In genomic region chr12:133037207-133038005, GRCh38 we compare ENCODE assay signal across 8 cellular contexts. TPM values are rescaled to one million over a fixed set of nuclear protein-coding genes. Genes with fewer than 3 reads are reported as not detected.
A peak's percentile ranks its signal among the peaks of the same experiment; 100 is the strongest.
DNase-seq lines count a peak whose midpoint lies in the region; ATAC-seq, FAIRE-seq and TF ChIP-seq lines count a peak whose summit lies in the region.

TSS of gene ZNF84 (plus strand) at chr12:133037509. CDS start at chr12:133041468, 3,959 bp downstream.

- CTCF ChIA-PET in activated CD4-positive, alpha-beta memory T cell treated with anti-CD3 and anti-CD28 coated beads for 36 hours (lab: Charles Lee): interaction anchor here (1.0 to 1.5 kb wide), 2 partner anchors 39 to 144 kb away, joined by 3 read pairs; no protein-coding TSS in a partner anchor
- CTCF ChIA-PET in HepG2 (lab: Yijun Ruan, JAX; ENCODE audit: low intra/inter-chr PET ratio, low total read pairs): no interaction called here

- peak within 1 kb of the TSS; percentile 93 for H3K27ac Mint-ChIP-seq in activated CD4-positive, alpha-beta memory T cell treated with anti-CD3 and anti-CD28 coated beads for 36 hours

- H3K4me2 ChIP-seq in HepG2 (ENCODE audit: low read depth, low read length): peak within 1 kb of the TSS; percentile 69

- in situ Hi-C loops in HepG2 (cut with HindIII; ENCODE audit: extremely low pct_ligation_motif_present, low pct_unique_long_range_greater_than_20kb): loop anchor here (5.0 kb wide), 1 partner anchor 50 kb away; the partner anchor contains the start of gene ZNF26

- no peaks in the 10 kb centered on the region for H3K27me3 ChIP-seq in HepG2 (ENCODE audit: control insufficient read depth in 1 of 2, insufficient read depth in 2 of 2, low read length in 2 of 2)

- H3K4me1 ChIP-seq in HepG2 (ENCODE audit: insufficient read depth, low read length): no peaks in the 10 kb centered on the region

- POLR2A ChIA-PET in activated CD4-positive, alpha-beta memory T cell treated with anti-CD3 and anti-CD28 coated beads for 36 hours (lab: Charles Lee): interaction anchor here (1.4 to 1.8 kb wide), 3 partner anchors 43 to 93 kb away, joined by 4 to 5 read pairs (median 4); partner anchors contain the start of genes ZNF10, ZNF140 and ZNF891
- POLR2A ChIA-PET in HepG2 (lab: Yijun Ruan, JAX): interaction anchor here (0.6 to 2.3 kb wide), 6 partner anchors 20 to 93 kb away, joined by 3 to 8 read pairs (median 4); partner anchors contain the start of genes ZNF10, ZNF26 and ZNF891

- peak within 1 kb of the TSS; percentile 93 for H3K4me3 Mint-ChIP-seq in activated CD4-positive, alpha-beta memory T cell treated with anti-CD3 and anti-CD28 coated beads for 36 hours

- ATAC-seq in GM19438 (IDR thresholded peaks at IDR 0.05; ENCODE audit: low read depth, unreplicated experiment) (peak; percentile 89), HG03575 (IDR thresholded peaks at IDR 0.05; ENCODE audit: extremely low read depth, insufficient number of reproducible peaks, low FRiP score, unreplicated experiment) (peak; percentile 74), HepG2 (peak; percentile 97)

- peak; percentile 38; the same call in 1 of the 2 replicates for TF ChIP-seq RAD21 in HepG2 (CRISPR knock-in tag; IDR thresholded peaks at IDR 0.05)

- intact Hi-C loops in activated CD4-positive, alpha-beta memory T cell treated with anti-CD3 and anti-CD28 coated beads for 36 hours (cut with micrococcal nuclease): loop anchor here (1.0 to 2.0 kb wide), 8 partner anchors 43 to 327 kb away; partner anchors contain the start of genes PGAM5, ZNF10, ZNF140 and ZNF26
- intact Hi-C loops in HepG2 (cut with micrococcal nuclease; ENCODE audit: unreplicated experiment): loop anchor here (1.0 kb wide), 1 partner anchor 43 kb away; the partner anchor contains the start of gene ZNF140

- WGBS in HepG2 (ENCODE audit: low lambda C conversion rate): 3% methylated on average over 11 of the region's 103 CpGs

- no peak for TF ChIP-seq CTCF in HepG2 (CRISPR knock-in tag; IDR thresholded peaks at IDR 0.05)

- no peaks in the 10 kb centered on the region for H3K27me3 Mint-ChIP-seq in activated CD4-positive, alpha-beta memory T cell treated with anti-CD3 and anti-CD28 coated beads for 36 hours

- peaks cover 14% of the 10 kb centered on the region for H3K79me2 ChIP-seq in HepG2 (ENCODE audit: insufficient read depth, low read length)

- H3K9me3 Mint-ChIP-seq in activated CD4-positive, alpha-beta memory T cell treated with anti-CD3 and anti-CD28 coated beads for 36 hours: peaks cover 65% of the 10 kb centered on the region

- H3K9ac ChIP-seq in HepG2 (ENCODE audit: insufficient read depth, low read depth, low read length): peak within 1 kb of the TSS; percentile 98

- BruUV-seq in HepG2 (replicated peaks; lab: Mats Ljungman, UMichigan): no TSS peak

- TF ChIP-seq POLR2A in HepG2 (IDR thresholded peaks at IDR 0.05; ENCODE audit: insufficient read depth in 1 of 2, low read depth in 2 of 2, low read length in 2 of 2): peak; percentile 59 to 68; a peak in 3 of 4 replicates

- H3K36me3 Mint-ChIP-seq in activated CD4-positive, alpha-beta memory T cell treated with anti-CD3 and anti-CD28 coated beads for 36 hours: peaks cover 52% of the 10 kb centered on the region

- peak within 1 kb of the TSS; percentile 78 to 94 (median 81) for H3K4me3 ChIP-seq in HepG2 (replicated peaks in 1 of 3; ENCODE audit: insufficient read depth in 1 of 3, low read depth in 2 of 3, low read length in 3 of 3)

- FAIRE-seq in HepG2 (lab: Jason Lieb, UNC): peak; percentile 92

- TF ChIP-seq EP300 in HepG2 (IDR thresholded peaks at IDR 0.05; ENCODE audit: low read depth in 2 of 2, low read length in 2 of 2): no peak
- TF ChIP-seq EP300 in HepG2 (CRISPR knock-in tag; IDR thresholded peaks at IDR 0.05; ENCODE audit: borderline replicate concordance): peak; percentile 64

- H2AFZ ChIP-seq in HepG2 (ENCODE audit: low read length): no peak within 1 kb of the TSS

- H4K20me1 ChIP-seq in HepG2 (ENCODE audit: insufficient read depth, low read length): no peaks in the 10 kb centered on the region

- DNase-seq in CD1c-positive myeloid dendritic cell (ENCODE audit: extremely low spot score) (peak; percentile 100), NCI-H82 treated with DMSO at 0.1 percent for 48 hours (lab: John Stamatoyannopoulos, UW; ENCODE audit: unreplicated experiment) (peak; percentile 84), dermis microvascular lymphatic vessel endothelial cell (ENCODE audit: low read depth in 2 of 2) (peak; percentile 98 to 99), HepG2 (ENCODE audit: low spot score) (peak; percentile 97)
- peak; percentile 98 for DNase-seq in activated CD4-positive, alpha-beta memory T cell treated with anti-CD3 and anti-CD28 coated beads for 36 hours
- DNase-seq in stimulated activated CD4-positive, alpha-beta T cell treated with anti-CD3 and anti-CD28 coated beads, Interleukin-4, amount 100 ng/mL, for 1 hour: peak; percentile 98

- peaks cover 7 to 17% of the 10 kb centered on the region in 2 experiments for H3K36me3 ChIP-seq in HepG2 (replicated peaks in 1 of 2; ENCODE audit: control insufficient read depth in 1 of 2, insufficient read depth in 2 of 2, low read length in 2 of 2)

- H3K27ac ChIP-seq in HepG2 (ENCODE audit: extremely low read length, insufficient read depth, low read length): peak within 1 kb of the TSS; percentile 97

- peaks cover 7% of the 10 kb centered on the region for H3K4me1 Mint-ChIP-seq in activated CD4-positive, alpha-beta memory T cell treated with anti-CD3 and anti-CD28 coated beads for 36 hours (ENCODE audit: low read depth)

- peaks cover 64% of the 10 kb centered on the region for H3K9me3 ChIP-seq in HepG2 (ENCODE audit: low read length)

TF ChIP-seq in HepG2, 621 proteins besides CTCF, POLR2A, EP300 and RAD21 (continues in another document):
- TF ChIP-seq ONECUT2 (CRISPR knock-in tag; IDR thresholded peaks at IDR 0.05) (no peak), YEATS2 (CRISPR knock-in tag; IDR thresholded peaks at IDR 0.05; ENCODE audit: borderline replicate concordance) (no peak), PAF1 (CRISPR knock-in tag; IDR thresholded peaks at IDR 0.05) (no peak), ELF1 (CRISPR knock-in tag; IDR thresholded peaks at IDR 0.05) (peak; percentile 89), ZNF350 (CRISPR knock-in tag; IDR thresholded peaks at IDR 0.05; ENCODE audit: borderline replicate concordance, low read depth) (peak; percentile 82; the same call in 1 of the 2 replicates), ZFP36 (IDR thresholded peaks at IDR 0.05; ENCODE audit: borderline replicate concordance, low read depth, low read length, partially characterized antibody) (no peak), SOX13 (IDR thresholded peaks at IDR 0.05) (no peak), SOX13 (CRISPR knock-in tag; conservative IDR thresholded peaks at IDR 0.05 in 1 of 2, IDR thresholded peaks at IDR 0.05 in 1 of 2) (peak in 1 of 2 experiments; percentile 73; a peak in 2 of 4 replicates), PTBP1 (IDR thresholded peaks at IDR 0.05; ENCODE audit: low read depth, low read length, poor library complexity, severe bottlenecking) (no peak), KMT2B (CRISPR knock-in tag; IDR thresholded peaks at IDR 0.05) (peak; percentile 87), ZNF703 (CRISPR knock-in tag; IDR thresholded peaks at IDR 0.05; ENCODE audit: borderline replicate concordance) (no peak), POGZ (CRISPR knock-in tag; IDR thresholded peaks at IDR 0.05) (peak; percentile 86), ZNF556 (CRISPR knock-in tag; IDR thresholded peaks at IDR 0.05; ENCODE audit: borderline replicate concordance) (peak; percentile 82), CREM (IDR thresholded peaks at IDR 0.05) (peak; percentile 86), CREM (CRISPR knock-in tag; IDR thresholded peaks at IDR 0.05) (no peak)

RNA-seq across cellular contexts. Expression of gene ZNF84, which starts in this region (rescaled TPM):
- 10 to 100 TPM; 10.1 to 11.8 TPM for total RNA-seq in activated CD4-positive, alpha-beta memory T cell treated with anti-CD3 and anti-CD28 coated beads for 36 hours
- total RNA-seq in dermis microvascular lymphatic vessel endothelial cell (14.4 and 23.0 TPM in 2 replicates), HepG2 (2016; rRNA removed; fragmentation: Illumina TruSeq; extraction: Trizol) (21.2 and 21.8 TPM in 2 replicates)
- total RNA-seq in HepG2 (2016; cell fraction: cytosol; rRNA removed; fragmentation: Illumina TruSeq; extraction: Trizol; ENCODE audit: low read depth): 12.9 and 14.6 TPM in 2 replicates
- 22.1 and 23.5 TPM in 2 replicates for total RNA-seq in HepG2 (2016; cell fraction: insoluble cytoplasmic fraction; rRNA removed; fragmentation: Illumina TruSeq; extraction: Trizol)
- 11.6 and 12.2 TPM in 2 replicates for total RNA-seq in HepG2 (2016; cell fraction: membrane; rRNA removed; fragmentation: Illumina TruSeq; extraction: Trizol)
- total RNA-seq in HepG2 (2016; cell fraction: nucleus; rRNA removed; fragmentation: Illumina TruSeq; extraction: Trizol): 31.2 and 37.2 TPM in 2 replicates
- polyA plus RNA-seq in HepG2 (2011; rRNA removed): 15.5 and 18.2 TPM in 2 replicates
- 3.9 and 6.1 TPM in 2 replicates for polyA plus RNA-seq in HepG2 (2011; cell fraction: cytosol; rRNA removed)
- 28.1 and 35.9 TPM in 2 replicates for polyA plus RNA-seq in HepG2 (2011; cell fraction: nucleus; rRNA removed)
- 9.6 and 16.1 TPM in 2 replicates for polyA plus RNA-seq in HepG2 (2012)
- polyA plus RNA-seq in HepG2 (2016; cell fraction: cytosol; fragmentation: Illumina TruSeq; extraction: Trizol; ENCODE audit: low read depth): 4.1 and 4.3 TPM in 2 replicates
- polyA plus RNA-seq in HepG2 (2016; cell fraction: insoluble cytoplasmic fraction; fragmentation: Illumina TruSeq; extraction: Trizol; ENCODE audit: low read depth): 11.8 and 15.8 TPM in 2 replicates
- polyA plus RNA-seq in HepG2 (2016; cell fraction: membrane; fragmentation: Illumina TruSeq; extraction: Trizol; ENCODE audit: low read depth): 4.9 TPM in 2 replicates
- 42.0 and 43.6 TPM in 2 replicates for polyA plus RNA-seq in HepG2 (2016; cell fraction: nucleus; fragmentation: Illumina TruSeq; extraction: Trizol; ENCODE audit: insufficient read depth, low read depth)
- polyA minus RNA-seq in HepG2 (2011; rRNA and poly(A)+ RNA removed; ENCODE audit: low replicate concordance): 9.1 and 16.2 TPM in 2 replicates
- 6.8 and 9.0 TPM in 2 replicates for polyA minus RNA-seq in HepG2 (2011; cell fraction: cytosol; rRNA and poly(A)+ RNA removed)
- 51.8 and 60.7 TPM in 2 replicates for polyA minus RNA-seq in HepG2 (2011; cell fraction: nucleus; rRNA and poly(A)+ RNA removed)

Comparison
In these comparisons a context has a peak if more than half of its experiments do, and no peak if none do; other contexts are left out.
1. Peak in every context shown above with its lines: DNase-seq, ATAC-seq, H3K4me3 ChIP-seq and H3K27ac ChIP-seq.